In genomic region chr6:144365176-144365710, GRCh38 we compare ENCODE assay signal across 22 cellular contexts.
DNase-seq lines count a peak whose midpoint lies in the region; ATAC-seq, FAIRE-seq and TF ChIP-seq lines count a peak whose summit lies in the region.
"Had no signal": no experiment of that assay in that cellular context is flagged by ENCODE, and none has a peak within 500 bp of the region (broad histone marks: within the 10 kb centered on the region; RNA-seq: fewer than 3 reads in every experiment).

No MANE protein-coding gene starts in this region.

- intact Hi-C loops in K562 (cut with micrococcal nuclease) (no loop called here), natural killer cell (cut with micrococcal nuclease) (no loop called here), prostate gland (cut with DNase I) (no loop called here)

- H3K4me1 ChIP-seq in CD8-positive, alpha-beta memory T cell (ENCODE audit: insufficient read depth, low read length): peaks cover 24% of the 10 kb centered on the region
- H3K4me1 ChIP-seq in K562 (replicated peaks in 1 of 2; ENCODE audit: control insufficient read depth in 2 of 2, insufficient read depth in 2 of 2, low read length in 2 of 2) (no peaks in the 10 kb centered on the region), prostate gland (replicated peaks) (no peaks in the 10 kb centered on the region)
- H3K4me1 ChIP-seq: uterus had no signal

- POLR2A ChIA-PET in CD8-positive, alpha-beta memory T cell (lab: Charles Lee): interaction anchor here (0.6 kb wide), 1 partner anchor 10 kb away, joined by 6 read pairs; no protein-coding TSS in a partner anchor
- POLR2A ChIA-PET in K562 (lab: Yijun Ruan, JAX): no interaction called here

- BruUV-seq in K562 (replicated peaks; lab: Mats Ljungman, UMichigan): no TSS peak

- DNase-seq in AG10803 (ENCODE audit: low read depth) (peak; percentile 58), K562 (ENCODE audit: extremely low read depth in 1 of 4, low spot score in 3 of 4) (no peak), natural killer cell (no peak), prostate gland (ENCODE audit: low spot score) (no peak), pons (ENCODE audit: low spot score) (no peak)
- DNase-seq in CD8-positive, alpha-beta memory T cell: no peak
- DNase-seq: activated CD4-positive, CD25-positive, alpha-beta regulatory T cell; activated gamma-delta T cell; anterior cingulate cortex; endodermal cell; Karpas-422; midbrain; NCI-H1092 treated with DMSO at 0.1 percent for 48 hours; NCI-H2171; NCI-H748 treated with DMSO at 0.1 percent for 48 hours; stimulated activated CD4-positive, alpha-beta T cell treated with anti-CD3 and anti-CD28 coated beads, Interleukin-2, amount 100 ng/mL, for 24 hours; uterus had no signal

- TF ChIP-seq RAD21 in K562 (CRISPR knock-in tag; conservative IDR thresholded peaks at IDR 0.05 in 1 of 2, IDR thresholded peaks at IDR 0.05 in 1 of 2): no peak

- no peaks in the 10 kb centered on the region for H3K9me3 ChIP-seq in CD8-positive, alpha-beta memory T cell (ENCODE audit: low read length)
- no peaks in the 10 kb centered on the region for H3K9me3 ChIP-seq in K562 (replicated peaks; ENCODE audit: control insufficient read depth, insufficient read depth, low read depth, low read length)
- no peaks in the 10 kb centered on the region for H3K9me3 ChIP-seq in prostate gland
- H3K9me3 ChIP-seq: uterus had no signal

- no peak for ATAC-seq in K562
- ATAC-seq in natural killer cell: no peak
- no peak for ATAC-seq in HG03342 (IDR thresholded peaks at IDR 0.05; ENCODE audit: unreplicated experiment)
- no peak for ATAC-seq in HG03439 (IDR thresholded peaks at IDR 0.05; ENCODE audit: unreplicated experiment)
- ATAC-seq: HCT116, sciatic nerve had no signal

- H3K4me3 ChIP-seq in AG10803 (ENCODE audit: low read length): no peak overlapping the region
- no peak overlapping the region for H3K4me3 ChIP-seq in CD8-positive, alpha-beta memory T cell (ENCODE audit: low read length)
- H3K4me3 ChIP-seq in K562: no peak overlapping the region
- H3K4me3 ChIP-seq in prostate gland: no peak overlapping the region
- H3K4me3 ChIP-seq: uterus had no signal

- peak overlapping the region; percentile 8 to 77 (median 33) for H3K27ac Mint-ChIP-seq in CD8-positive, alpha-beta memory T cell
- peak overlapping the region; percentile 74 to 99 for H3K27ac Mint-ChIP-seq in natural killer cell

- no peak overlapping the region for H3K9ac ChIP-seq in K562 (ENCODE audit: insufficient read depth in 1 of 2, low read depth in 2 of 2, low read length in 2 of 2)

- H3K4me1 Mint-ChIP-seq in CD8-positive, alpha-beta memory T cell: peaks cover 75 to 88% (median 87%) of the 10 kb centered on the region in 3 donors
- peaks cover 80 to 83% of the 10 kb centered on the region in 2 donors for H3K4me1 Mint-ChIP-seq in natural killer cell

- H3K79me2 ChIP-seq in K562 (ENCODE audit: control insufficient read depth, insufficient read depth, low read length): no peaks in the 10 kb centered on the region

- no peak overlapping the region for H3K27ac ChIP-seq in CD8-positive, alpha-beta memory T cell (ENCODE audit: low read depth, low read length)
- no peak overlapping the region for H3K27ac ChIP-seq in K562 (ENCODE audit: extremely low read depth, low read depth, low read length)
- H3K27ac ChIP-seq in prostate gland: no peak overlapping the region
- H3K27ac ChIP-seq: uterus had no signal

- no peaks in the 10 kb centered on the region for H3K27me3 Mint-ChIP-seq in CD8-positive, alpha-beta memory T cell
- no peaks in the 10 kb centered on the region for H3K27me3 Mint-ChIP-seq in natural killer cell (ENCODE audit: low read depth in 2 of 2)
- H3K27me3 Mint-ChIP-seq: central memory CD8-positive, alpha-beta T cell had no signal

- H3K36me3 Mint-ChIP-seq in CD8-positive, alpha-beta memory T cell: peaks cover 3 to 29% (median 13%) of the 10 kb centered on the region in 3 donors
- no peaks in the 10 kb centered on the region for H3K36me3 Mint-ChIP-seq in natural killer cell

- no peaks in the 10 kb centered on the region for H4K20me1 ChIP-seq in K562 (replicated peaks; ENCODE audit: control insufficient read depth, insufficient read depth, low read length)

- H3K4me2 ChIP-seq in K562 (ENCODE audit: insufficient read depth, low read length): no peak overlapping the region

- H3K9me1 ChIP-seq in K562 (ENCODE audit: control insufficient read depth, insufficient read depth, low read length): no peaks in the 10 kb centered on the region

- H3K4me3 Mint-ChIP-seq in CD8-positive, alpha-beta memory T cell: peak overlapping the region in 3 of 7 donors; percentile 1 to 2 (median 2)
- peak overlapping the region; percentile 9 for H3K4me3 Mint-ChIP-seq in natural killer cell
- H3K4me3 Mint-ChIP-seq: endodermal cell had no signal

- FAIRE-seq in K562 (lab: Jason Lieb, UNC): peak; percentile 51

- TF ChIP-seq POLR2A in K562 (conservative IDR thresholded peaks at IDR 0.05) (no peak), prostate gland (IDR thresholded peaks at IDR 0.05) (no peak)

- no peaks in the 10 kb centered on the region for H3K27me3 ChIP-seq in CD8-positive, alpha-beta memory T cell (ENCODE audit: insufficient read depth, low read length, poor library complexity, severe bottlenecking)
- peaks cover 0 to 3% of the 10 kb centered on the region in 2 experiments; a peak in 1 of 5 replicates for H3K27me3 ChIP-seq in K562 (ENCODE audit: control insufficient read depth in 2 of 2, insufficient read depth in 2 of 2, low read length in 2 of 2)
- H3K27me3 ChIP-seq in prostate gland (replicated peaks; ENCODE audit: insufficient read depth): no peaks in the 10 kb centered on the region
- H3K27me3 ChIP-seq: uterus had no signal

- no peak overlapping the region for H2AFZ ChIP-seq in K562 (ENCODE audit: low read depth, low read length)

- 7% methylated on average over 1 of the region's 1 CpG for WGBS in K562 (ENCODE audit: insufficient coverage, low coverage, missing lambda C conversion rate)
- WGBS in prostate gland: 93% methylated on average over 1 of the region's 1 CpG

- H3K9me3 Mint-ChIP-seq in CD8-positive, alpha-beta memory T cell: peaks cover 0 to 2% (median 0%) of the 10 kb centered on the region in 5 donors
- no peaks in the 10 kb centered on the region for H3K9me3 Mint-ChIP-seq in natural killer cell
- H3K9me3 Mint-ChIP-seq: central memory CD8-positive, alpha-beta T cell had no signal

- in situ Hi-C loops in K562 (cut with MboI): no loop called here

- no peak for TF ChIP-seq CTCF in AG10803 (conservative IDR thresholded peaks at IDR 0.05; ENCODE audit: low read length)
- TF ChIP-seq CTCF in K562 (IDR thresholded peaks at IDR 0.05 in 2 of 3, conservative IDR thresholded peaks at IDR 0.05 in 1 of 3; ENCODE audit: insufficient read depth in 2 of 3, low read depth in 1 of 3, low read length in 3 of 3): no peak
- TF ChIP-seq CTCF in natural killer cell (IDR thresholded peaks at IDR 0.05): no peak
- no peak for TF ChIP-seq CTCF in prostate gland (IDR thresholded peaks at IDR 0.05)

- CTCF ChIA-PET in CD8-positive, alpha-beta memory T cell (lab: Charles Lee): no interaction called here
- CTCF ChIA-PET in K562 (lab: Yijun Ruan, JAX; ENCODE audit: low intra/inter-chr PET ratio): no interaction called here

- TF ChIP-seq EP300 in K562 (IDR thresholded peaks at IDR 0.05; ENCODE audit: low read length): no peak

- no peaks in the 10 kb centered on the region for H3K36me3 ChIP-seq in CD8-positive, alpha-beta memory T cell (ENCODE audit: insufficient read depth, low read length)
- H3K36me3 ChIP-seq in K562 (ENCODE audit: control insufficient read depth, insufficient read depth, low read length) (no peaks in the 10 kb centered on the region), prostate gland (no peaks in the 10 kb centered on the region)
- H3K36me3 ChIP-seq: uterus had no signal

TF ChIP-seq in K562, 482 proteins besides CTCF, POLR2A, EP300 and RAD21:
- TF ChIP-seq ETV1 (tag; conservative IDR thresholded peaks at IDR 0.05; ENCODE audit: low read depth) (no peak), THRA (IDR thresholded peaks at IDR 0.05) (no peak), ZNF551 (CRISPR knock-in tag; IDR thresholded peaks at IDR 0.05) (no peak), SNAPC5 (CRISPR knock-in tag; IDR thresholded peaks at IDR 0.05) (no peak), MYNN (IDR thresholded peaks at IDR 0.05) (no peak), MYNN (CRISPR knock-in tag; IDR thresholded peaks at IDR 0.05) (no peak)
